ENCODE assay signal across 1 cellular context in genomic region chr1:156692409-156692957, GRCh38.
TF ChIP-seq lines count a peak whose summit lies in the region.

No MANE protein-coding gene starts in this region.

TF ChIP-seq in H1, 55 proteins besides CTCF, POLR2A, EP300 and RAD21:
- TF ChIP-seq RBBP5 (IDR thresholded peaks at IDR 0.05; ENCODE audit: borderline replicate concordance, low read depth, low read length) (peak; percentile 28), NANOG (IDR thresholded peaks at IDR 0.05; ENCODE audit: insufficient read depth, low read depth, low read length, poor library complexity, severe bottlenecking) (no peak), KDM5A (IDR thresholded peaks at IDR 0.05; ENCODE audit: low read length) (no peak), HDAC2 (IDR thresholded peaks at IDR 0.05; ENCODE audit: borderline replicate concordance in 1 of 2, low read depth in 2 of 2, low read length in 2 of 2) (no peak), TAF1 (IDR thresholded peaks at IDR 0.05; ENCODE audit: low read depth, low read length) (no peak; the same call in 1 of the 2 replicates), KDM4A (IDR thresholded peaks at IDR 0.05; ENCODE audit: low read depth, low read length, severe bottlenecking) (peak; percentile 23), RXRA (IDR thresholded peaks at IDR 0.05; ENCODE audit: insufficient read depth, low read depth, low read length) (no peak)
